ENCODE assay signal across 1 cellular context in the genomic region with DNA sequence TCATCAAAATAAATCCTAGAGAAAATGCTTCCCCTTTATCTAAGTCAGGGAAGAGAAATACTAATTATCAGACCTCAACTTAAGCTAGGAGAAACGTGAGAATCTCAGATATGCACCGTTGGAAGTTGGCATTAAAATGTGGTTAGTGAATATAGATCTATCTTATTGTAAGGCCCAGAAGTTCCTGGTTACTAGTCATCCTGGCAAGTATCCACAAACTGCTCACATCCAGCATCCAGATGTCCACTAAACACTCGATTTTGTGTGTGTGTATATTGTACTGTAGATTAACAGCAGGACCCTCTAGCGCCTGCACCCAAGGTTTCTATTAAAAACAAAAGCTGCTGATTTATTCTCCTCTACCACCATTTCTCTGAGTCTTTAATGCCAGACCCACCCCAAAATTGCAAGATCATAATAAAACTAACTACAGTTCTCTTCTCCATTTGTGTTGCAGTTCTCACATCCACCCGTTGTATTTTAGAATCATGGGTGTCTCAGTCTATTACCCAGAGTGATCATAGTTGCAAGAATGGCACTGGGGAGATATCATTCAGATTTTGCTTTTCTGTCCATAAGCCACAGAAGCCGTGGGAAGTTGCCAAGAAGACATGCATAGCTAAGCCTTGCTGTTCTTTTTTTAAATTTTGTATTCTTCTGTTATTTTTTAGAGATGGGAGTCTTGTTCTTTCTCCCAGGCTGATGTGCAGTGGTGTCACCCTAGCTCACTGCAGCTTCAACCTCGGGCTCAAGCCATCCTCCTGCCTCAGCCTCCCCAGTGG.
TF ChIP-seq lines count a peak whose summit lies in the region.

No MANE protein-coding gene starts in this region.

TF ChIP-seq in SK-N-SH, 30 proteins besides CTCF, POLR2A, EP300 and RAD21 (continued from another document):
- no peak for TF ChIP-seq TEAD4 (IDR thresholded peaks at IDR 0.05; ENCODE audit: borderline replicate concordance, insufficient read depth)
